Comparison of ENCODE assay signal across 18 cellular contexts in genomic region chr11:67410984-67411784, GRCh38. TPM values are rescaled to one million over a fixed set of nuclear protein-coding genes. Genes with fewer than 3 reads are reported as not detected.
DNase-seq lines count a peak whose midpoint lies in the region; ATAC-seq and TF ChIP-seq lines count a peak whose summit lies in the region.
"Had no signal": no experiment of that assay in that cellular context is flagged by ENCODE, and none has a peak within 500 bp of the region (broad histone marks: within the 10 kb centered on the region; RNA-seq: fewer than 3 reads in every experiment).

No MANE protein-coding gene starts in this region.

- H3K27ac ChIP-seq in endodermal cell (ENCODE audit: low read depth, low read length) (no peak overlapping the region), thymus (ENCODE audit: low read depth) (peak overlapping the region; percentile 58)

- H3K9ac ChIP-seq in endodermal cell (ENCODE audit: extremely low read depth, low read length, poor library complexity, severe bottlenecking) = no peak overlapping the region

- DNase-seq in activated naive CD8-positive, alpha-beta T cell treated with anti-CD3 and anti-CD28 coated beads, Interleukin-2, amount 50 U/mL, for 24 hours = no peak
- no peak for DNase-seq in activated B cell treated with CpG ODN at 0.5 μM for 24 hours
- peak; percentile 59 for DNase-seq in endodermal cell
- no peak for DNase-seq in Kasumi-1 (lab: John Stamatoyannopoulos, UW)
- DNase-seq: activated CD8-positive, alpha-beta memory T cell treated with anti-CD3 and anti-CD28 coated beads, Interleukin-2, amount 10 ng/mL, durations not matched to agents 7 days and 5 days; central memory CD4-positive, alpha-beta T cell; foreskin melanocyte; NCI-H1694 treated with DMSO at 0.1 percent for 48 hours; OCI-M1; stimulated activated naive CD4-positive, alpha-beta T cell treated with Interleukin-2 at 50 U/mL for 16 hours had no signal

- no peak for ATAC-seq in activated naive CD8-positive, alpha-beta T cell treated with anti-CD3 and anti-CD28 coated beads, Interleukin-2, amount 50 U/mL, for 24 hours
- ATAC-seq in activated B cell treated with CpG ODN at 0.5 μM for 24 hours (ENCODE audit: low read depth) (no peak), HG02763 (IDR thresholded peaks at IDR 0.05; ENCODE audit: unreplicated experiment) (no peak), GM21619 (IDR thresholded peaks at IDR 0.05; ENCODE audit: unreplicated experiment) (no peak)
- ATAC-seq: activated CD8-positive, alpha-beta memory T cell treated with anti-CD3 and anti-CD28 coated beads, Interleukin-2, amount 10 ng/mL, durations not matched to agents 7 days and 5 days had no signal

- no peak overlapping the region for H3K4me3 ChIP-seq in endodermal cell (ENCODE audit: low read length)
- H3K4me3 ChIP-seq in thymus (ENCODE audit: low read length) = no peak overlapping the region
- H3K4me3 ChIP-seq: smooth muscle cell had no signal

- no peaks in the 10 kb centered on the region for H3K27me3 Mint-ChIP-seq in activated naive CD8-positive, alpha-beta T cell
- H3K27me3 Mint-ChIP-seq in activated naive CD8-positive, alpha-beta T cell treated with anti-CD3 and anti-CD28 coated beads, Interleukin-2, amount 50 U/mL, for 24 hours = no peaks in the 10 kb centered on the region
- H3K27me3 Mint-ChIP-seq in activated B cell treated with CpG ODN at 0.5 μM for 24 hours (no peaks in the 10 kb centered on the region), endodermal cell (ENCODE audit: insufficient read depth) (peaks cover 30% of the 10 kb centered on the region)

- WGBS in endodermal cell (ENCODE audit: insufficient coverage in 1 of 2, insufficient read length in 1 of 2), 2 experiments = 71 to 83% methylated on average over 8 to 17 of the region's 17 CpGs
- 95% methylated on average over 17 of the region's 17 CpGs for WGBS in thymus

- H3K9me3 ChIP-seq in endodermal cell (ENCODE audit: control insufficient read depth, low read length) (no peaks in the 10 kb centered on the region), thymus (ENCODE audit: control insufficient read depth) (no peaks in the 10 kb centered on the region)

- H3K27ac Mint-ChIP-seq in activated naive CD8-positive, alpha-beta T cell = peak overlapping the region; percentile 93
- no peak overlapping the region for H3K27ac Mint-ChIP-seq in activated naive CD8-positive, alpha-beta T cell treated with anti-CD3 and anti-CD28 coated beads, Interleukin-2, amount 50 U/mL, for 24 hours
- H3K27ac Mint-ChIP-seq in activated B cell treated with CpG ODN at 0.5 μM for 24 hours (peak overlapping the region; percentile 95), endodermal cell (peak overlapping the region; percentile 26)

- H3K36me3 ChIP-seq in endodermal cell (ENCODE audit: control insufficient read depth, insufficient read depth, low read length) = no peaks in the 10 kb centered on the region
- H3K36me3 ChIP-seq in thymus (ENCODE audit: control insufficient read depth, insufficient read depth) = peaks cover 20% of the 10 kb centered on the region

- CTCF ChIA-PET in activated B cell treated with CpG ODN at 0.5 μM for 24 hours (lab: Charles Lee) = interaction anchor here (1.0 to 3.2 kb wide), 3 partner anchors 8 to 10 kb away, joined by 3 to 18 read pairs (median 9); partner anchors contain the start of genes PPP1CA and TBC1D10C

- no peaks in the 10 kb centered on the region for H3K9me3 Mint-ChIP-seq in activated naive CD8-positive, alpha-beta T cell (ENCODE audit: low read depth)
- no peaks in the 10 kb centered on the region for H3K9me3 Mint-ChIP-seq in activated naive CD8-positive, alpha-beta T cell treated with anti-CD3 and anti-CD28 coated beads, Interleukin-2, amount 50 U/mL, for 24 hours
- H3K9me3 Mint-ChIP-seq in activated B cell treated with CpG ODN at 0.5 μM for 24 hours (no peaks in the 10 kb centered on the region), endodermal cell (no peaks in the 10 kb centered on the region)

- TF ChIP-seq CTCF in activated B cell treated with CpG ODN at 0.5 μM for 24 hours (IDR thresholded peaks at IDR 0.05) = no peak
- no peak for TF ChIP-seq CTCF in endodermal cell (conservative IDR thresholded peaks at IDR 0.05)

- peaks cover 75% of the 10 kb centered on the region for H3K4me1 Mint-ChIP-seq in activated naive CD8-positive, alpha-beta T cell (ENCODE audit: low read depth)
- peaks cover 80% of the 10 kb centered on the region for H3K4me1 Mint-ChIP-seq in activated naive CD8-positive, alpha-beta T cell treated with anti-CD3 and anti-CD28 coated beads, Interleukin-2, amount 50 U/mL, for 24 hours
- H3K4me1 Mint-ChIP-seq in activated B cell treated with CpG ODN at 0.5 μM for 24 hours (peaks cover 85% of the 10 kb centered on the region), endodermal cell (peaks cover 14% of the 10 kb centered on the region)

- peak overlapping the region; percentile 40 for H3K4me3 Mint-ChIP-seq in activated naive CD8-positive, alpha-beta T cell
- H3K4me3 Mint-ChIP-seq in activated naive CD8-positive, alpha-beta T cell treated with anti-CD3 and anti-CD28 coated beads, Interleukin-2, amount 50 U/mL, for 24 hours = no peak overlapping the region
- H3K4me3 Mint-ChIP-seq in activated B cell treated with CpG ODN at 0.5 μM for 24 hours (peak overlapping the region; percentile 80), endodermal cell (no peak overlapping the region)

- intact Hi-C loops in activated B cell treated with CpG ODN at 0.5 μM for 24 hours (cut with micrococcal nuclease) = loop anchor here (1.0 kb wide), 1 partner anchor 8 kb away; no protein-coding TSS in a partner anchor

- H3K36me3 Mint-ChIP-seq in activated naive CD8-positive, alpha-beta T cell = no peaks in the 10 kb centered on the region
- peaks cover 19% of the 10 kb centered on the region for H3K36me3 Mint-ChIP-seq in activated naive CD8-positive, alpha-beta T cell treated with anti-CD3 and anti-CD28 coated beads, Interleukin-2, amount 50 U/mL, for 24 hours (ENCODE audit: low read depth)
- H3K36me3 Mint-ChIP-seq in activated B cell treated with CpG ODN at 0.5 μM for 24 hours (ENCODE audit: low read depth) = peaks cover 21% of the 10 kb centered on the region
- no peaks in the 10 kb centered on the region for H3K36me3 Mint-ChIP-seq in endodermal cell (ENCODE audit: low read depth)

- POLR2A ChIA-PET in activated B cell treated with CpG ODN at 0.5 μM for 24 hours (lab: Charles Lee) = interaction anchor here (0.5 to 13.9 kb wide), 13 partner anchors 9 to 795 kb away, joined by 3 to 404 read pairs (median 5); partner anchors contain the start of genes CORO1B, POLD4, PPP1CA and PTPRCAP

- peaks cover 14% of the 10 kb centered on the region for H3K4me1 ChIP-seq in endodermal cell (ENCODE audit: control insufficient read depth, insufficient read depth, low read length)
- peaks cover 86% of the 10 kb centered on the region for H3K4me1 ChIP-seq in thymus (ENCODE audit: control insufficient read depth, insufficient read depth, low read length)

- H3K27me3 ChIP-seq in endodermal cell (ENCODE audit: control insufficient read depth, insufficient read depth, low read length, poor library complexity, severe bottlenecking) (peaks cover 8% of the 10 kb centered on the region), thymus (ENCODE audit: control insufficient read depth, insufficient read depth) (no peaks in the 10 kb centered on the region)

RNA-seq across cellular contexts. Expression of gene CARNS1, which starts 4.3 kb away (rescaled TPM):
- 5.7 and 6.3 TPM in 2 replicates for total RNA-seq in activated B cell treated with CpG ODN at 0.5 μM for 24 hours
- 1 to 10 TPM; 1.6 to 2.2 TPM for total RNA-seq in endodermal cell
- polyA plus RNA-seq in endodermal cell (2013, experiment 1 of 2) = 0.25 TPM
- 0.17 TPM for polyA plus RNA-seq in endodermal cell (2013, experiment 2 of 2)
- polyA plus RNA-seq in thymus = 1.7 TPM
- total RNA-seq: SK-MEL-5 had no signal

RNA-seq across cellular contexts. Expression of gene TBC1D10C, which starts 7.3 kb away (rescaled TPM):
- total RNA-seq in activated B cell treated with CpG ODN at 0.5 μM for 24 hours = 158 and 163 TPM in 2 replicates
- total RNA-seq in endodermal cell = under 1 TPM in 1 of 2 donors, not detected in 1; 0.20 TPM
- 0.89 TPM for polyA plus RNA-seq in endodermal cell (2013, experiment 1 of 2)
- polyA plus RNA-seq in endodermal cell (2013, experiment 2 of 2) = 0.91 TPM
- 318 TPM for polyA plus RNA-seq in thymus
- total RNA-seq: MCF 10A, NCI-H460, SK-MEL-5, smooth muscle cell had no signal
- polyA plus RNA-seq: smooth muscle cell had no signal

RNA-seq across cellular contexts. Expression of gene PPP1CA, which starts 9.5 kb away (rescaled TPM):
- total RNA-seq in activated B cell treated with CpG ODN at 0.5 μM for 24 hours (349 and 354 TPM in 2 replicates), endodermal cell (100 to 1,000 TPM; 182 to 212 TPM)
- 151 TPM for polyA plus RNA-seq in endodermal cell (2013, experiment 1 of 2)
- 148 TPM for polyA plus RNA-seq in endodermal cell (2013, experiment 2 of 2)
- 141 TPM for polyA plus RNA-seq in thymus

RNA-seq across cellular contexts. Expression of gene RPS6KB2, which starts 17.1 kb away (rescaled TPM):
- total RNA-seq in activated B cell treated with CpG ODN at 0.5 μM for 24 hours (66.9 and 74.5 TPM in 2 replicates), endodermal cell (10 to 100 TPM; 47.0 to 51.8 TPM)
- polyA plus RNA-seq in endodermal cell (2013, experiment 1 of 2) = 42.6 TPM
- polyA plus RNA-seq in endodermal cell (2013, experiment 2 of 2) = 37.0 TPM
- polyA plus RNA-seq in thymus = 76.8 TPM

RNA-seq across cellular contexts. Expression of gene RAD9A, which starts 19.4 kb away (rescaled TPM):
- total RNA-seq in activated B cell treated with CpG ODN at 0.5 μM for 24 hours (30.4 and 35.2 TPM in 2 replicates), endodermal cell (10 to 100 TPM; 28.3 to 41.4 TPM)
- polyA plus RNA-seq in endodermal cell (2013, experiment 1 of 2) = 31.1 TPM
- polyA plus RNA-seq in endodermal cell (2013, experiment 2 of 2) = 31.1 TPM
- 35.2 TPM for polyA plus RNA-seq in thymus

Comparison
In these comparisons a context has a peak if more than half of its experiments do, and no peak if none do; other contexts are left out.
1. H3K4me3 Mint-ChIP-seq: peak in activated naive CD8-positive, alpha-beta T cell (single experiment) and activated B cell treated with CpG ODN at 0.5 μM for 24 hours (single experiment); none in activated naive CD8-positive, alpha-beta T cell treated with anti-CD3 and anti-CD28 coated beads, Interleukin-2, amount 50 U/mL, for 24 hours (single experiment) and endodermal cell (single experiment).
2. RNA of gene TBC1D10C, which starts 7.3 kb away (total RNA-seq): 158 to 163 TPM in activated B cell treated with CpG ODN at 0.5 μM for 24 hours; 0.20 TPM in endodermal cell; every median in the first group is over 100 times any median in the second.